In genomic region chr15:71254503-71254902, GRCh38 we compare ENCODE assay signal across 16 cellular contexts.
"Had no signal": no experiment of that assay in that cellular context is flagged by ENCODE, and none has a peak within 500 bp of the region (broad histone marks: within the 10 kb centered on the region; RNA-seq: fewer than 3 reads in every experiment).

No MANE protein-coding gene starts in this region.

- H3K4me1 ChIP-seq: gastroesophageal sphincter had no signal

- H3K4me2 ChIP-seq: smooth muscle cell had no signal

- ATAC-seq: activated CD4-positive, alpha-beta T cell treated with anti-CD3 and anti-CD28 coated beads for 36 hours; activated CD8-positive, alpha-beta memory T cell treated with anti-CD3 and anti-CD28 coated beads, Interleukin-2, amount 10 ng/mL, durations not matched to agents 7 days and 5 days; gastroesophageal sphincter; naive thymus-derived CD4-positive, alpha-beta T cell; T-cell had no signal

- H3K27ac ChIP-seq: gastroesophageal sphincter, neutrophil, thoracic aorta had no signal

- DNase-seq: activated CD4-positive, alpha-beta memory T cell treated with anti-CD3 and anti-CD28 coated beads for 36 hours; activated CD4-positive, alpha-beta T cell treated with anti-CD3 and anti-CD28 coated beads for 36 hours; activated CD8-positive, alpha-beta memory T cell treated with anti-CD3 and anti-CD28 coated beads, Interleukin-2, amount 10 ng/mL, durations not matched to agents 7 days and 5 days; activated naive CD4-positive, alpha-beta T cell treated with anti-CD3 and anti-CD28 coated beads, Interleukin-2, amount 10 ng/mL, durations not matched to agents 7 days and 5 days; activated T-cell treated with anti-CD3 and anti-CD28 coated beads, Interleukin-2, amount 50 U/mL, for 1 hour; endodermal cell; erythroblast; mammary epithelial cell; naive thymus-derived CD4-positive, alpha-beta T cell; posterior cingulate gyrus; T-cell; T-helper 9 cell had no signal

- H3K27me3 ChIP-seq: gastroesophageal sphincter, neutrophil had no signal

- H3K9me3 ChIP-seq: gastroesophageal sphincter, neutrophil, thoracic aorta had no signal

- H3K36me3 ChIP-seq: neutrophil had no signal

- H3K4me3 ChIP-seq: gastroesophageal sphincter, smooth muscle cell, thoracic aorta had no signal
